24 cellular contexts compared by ENCODE assay signal in genomic region chr2:216405588-216405987, GRCh38. TPM values are rescaled to one million over a fixed set of nuclear protein-coding genes. Genes with fewer than 3 reads are reported as not detected.
A peak's percentile ranks its signal among the peaks of the same experiment; 100 is the strongest.
DNase-seq lines count a peak whose midpoint lies in the region; ATAC-seq, FAIRE-seq and TF ChIP-seq lines count a peak whose summit lies in the region.
"Had no signal": no experiment of that assay in that cellular context is flagged by ENCODE, and none has a peak within 500 bp of the region (broad histone marks: within the 10 kb centered on the region; RNA-seq: fewer than 3 reads in every experiment).

No MANE protein-coding gene starts in this region.

- H3K9ac ChIP-seq in BLaER1 (no peak overlapping the region), astrocyte (ENCODE audit: low read length) (no peak overlapping the region), neural progenitor cell (no peak overlapping the region)
- H3K9ac ChIP-seq: SK-N-SH had no signal

- H3K4me3 Mint-ChIP-seq in GM23338 (no peak overlapping the region), astrocyte (ENCODE audit: unreplicated experiment) (no peak overlapping the region), neural progenitor cell (no peak overlapping the region)
- H3K4me3 Mint-ChIP-seq: CD8-positive, alpha-beta T cell had no signal

- no peaks in the 10 kb centered on the region for H3K9me2 ChIP-seq in GM23338 (ENCODE audit: insufficient read depth)
- H3K9me2 ChIP-seq: SK-N-SH had no signal

- no peak overlapping the region for H3K27ac ChIP-seq in BLaER1
- H3K27ac ChIP-seq in GM23338 (ENCODE audit: low read depth): no peak overlapping the region
- H3K27ac ChIP-seq in astrocyte (ENCODE audit: low read depth, low read length): no peak overlapping the region
- H3K27ac ChIP-seq in neural progenitor cell: no peak overlapping the region

- H3K79me2 ChIP-seq in GM23338 (replicated peaks; ENCODE audit: insufficient read depth): no peaks in the 10 kb centered on the region
- H3K79me2 ChIP-seq in astrocyte (ENCODE audit: insufficient read depth, low read length): no peaks in the 10 kb centered on the region
- no peaks in the 10 kb centered on the region for H3K79me2 ChIP-seq in neural progenitor cell (ENCODE audit: low read depth)

- no peak overlapping the region for H3K27ac Mint-ChIP-seq in GM23338
- H3K27ac Mint-ChIP-seq in astrocyte (ENCODE audit: unreplicated experiment): peak overlapping the region; percentile 58
- H3K27ac Mint-ChIP-seq in neural progenitor cell: peak overlapping the region; percentile 35
- H3K27ac Mint-ChIP-seq: CD8-positive, alpha-beta T cell had no signal

- no peaks in the 10 kb centered on the region for H3F3A ChIP-seq in GM23338 (replicated peaks; ENCODE audit: low read depth)
- H3F3A ChIP-seq in neural progenitor cell (ENCODE audit: low read depth): peaks cover 17% of the 10 kb centered on the region

- H3K4me1 Mint-ChIP-seq in GM23338: peaks cover 30% of the 10 kb centered on the region
- H3K4me1 Mint-ChIP-seq in astrocyte (ENCODE audit: low read depth, unreplicated experiment): no peaks in the 10 kb centered on the region
- H3K4me1 Mint-ChIP-seq in neural progenitor cell: peaks cover 21% of the 10 kb centered on the region

- TF ChIP-seq CTCF in GM23338 (conservative IDR thresholded peaks at IDR 0.05; ENCODE audit: low read depth in 2 of 2) (no peak), astrocyte (IDR thresholded peaks at IDR 0.05; ENCODE audit: insufficient read depth, low read depth, low read length) (no peak), neural progenitor cell (IDR thresholded peaks at IDR 0.05) (no peak)

- H2AFZ ChIP-seq in GM23338 (peak overlapping the region; percentile 74; the same call in 1 of the 2 replicates), astrocyte (ENCODE audit: low read depth, low read length) (no peak overlapping the region), neural progenitor cell (replicated peaks) (peak overlapping the region; percentile 67)

- H3K36me3 Mint-ChIP-seq in GM23338 (ENCODE audit: low read depth) (no peaks in the 10 kb centered on the region), astrocyte (ENCODE audit: low read depth, unreplicated experiment) (no peaks in the 10 kb centered on the region), neural progenitor cell (no peaks in the 10 kb centered on the region)
- H3K36me3 Mint-ChIP-seq: CD8-positive, alpha-beta T cell had no signal

- H3K9me3 ChIP-seq in BLaER1: no peaks in the 10 kb centered on the region
- H3K9me3 ChIP-seq in astrocyte (ENCODE audit: insufficient read depth, low read depth, low read length): no peaks in the 10 kb centered on the region
- H3K9me3 ChIP-seq in neural progenitor cell (ENCODE audit: low read depth): no peaks in the 10 kb centered on the region
- H3K9me3 ChIP-seq: SK-N-SH had no signal

- H4K20me1 ChIP-seq in BLaER1: no peaks in the 10 kb centered on the region
- H4K20me1 ChIP-seq in GM23338 (replicated peaks; ENCODE audit: insufficient read depth): no peaks in the 10 kb centered on the region
- no peaks in the 10 kb centered on the region for H4K20me1 ChIP-seq in astrocyte (ENCODE audit: insufficient read depth, low read length)
- H4K20me1 ChIP-seq in neural progenitor cell (ENCODE audit: low read depth): no peaks in the 10 kb centered on the region

- H3K4me1 ChIP-seq in BLaER1: peaks cover 11% of the 10 kb centered on the region
- peaks cover 15% of the 10 kb centered on the region; the same call in 1 of the 2 replicates for H3K4me1 ChIP-seq in GM23338 (ENCODE audit: insufficient read depth)
- no peaks in the 10 kb centered on the region for H3K4me1 ChIP-seq in astrocyte (ENCODE audit: insufficient read depth, low read length)
- H3K4me1 ChIP-seq in neural progenitor cell: peaks cover 22% of the 10 kb centered on the region

- H3K27me3 ChIP-seq in BLaER1 (no peaks in the 10 kb centered on the region), GM23338 (ENCODE audit: insufficient read depth) (no peaks in the 10 kb centered on the region; the same call in 1 of the 2 replicates), astrocyte (ENCODE audit: insufficient read depth, low read length) (no peaks in the 10 kb centered on the region), neural progenitor cell (no peaks in the 10 kb centered on the region)

- no peak for ATAC-seq in GM23338
- ATAC-seq: CD8-positive, alpha-beta T cell; PC-3 had no signal

- DNase-seq in GM23338 (ENCODE audit: low spot score): no peak
- no peak for DNase-seq in astrocyte (ENCODE audit: low read depth)
- DNase-seq in neural progenitor cell (ENCODE audit: low spot score): no peak
- no peak for DNase-seq in NCI-H2171 (lab: John Stamatoyannopoulos, UW)
- DNase-seq in activated T-cell treated with anti-CD3 and anti-CD28 coated beads, Interleukin-2, amount 50 U/mL, for 1 hour: no peak
- no peak for DNase-seq in AML-193 (lab: John Stamatoyannopoulos, UW)
- DNase-seq: C1 segment of cervical spinal cord; CD8-positive, alpha-beta T cell; DMS 273 treated with DMSO at 0.1 percent for 48 hours; GOT3; HCEC 1CT; KG1; NCI-H1048; NCI-H2081 treated with DMSO at 0.1 percent for 48 hours; NCI-H446 treated with DMSO at 0.1 percent for 48 hours; NCI-H526; NCI-H82; NK-92 treated with Interleukin-12 subunit alpha and Interleukin-12 subunit beta, amount 100 ng/mL, for 24 hours; PC-3; SK-N-SH; SW 1271 had no signal

- H3K4me3 ChIP-seq in BLaER1 (no peak overlapping the region), GM23338 (no peak overlapping the region), astrocyte (ENCODE audit: insufficient read depth, low read depth, low read length) (no peak overlapping the region), neural progenitor cell (no peak overlapping the region)

- H3K36me3 ChIP-seq in BLaER1 (no peaks in the 10 kb centered on the region), GM23338 (ENCODE audit: insufficient read depth) (no peaks in the 10 kb centered on the region), astrocyte (ENCODE audit: insufficient read depth, low read length) (no peaks in the 10 kb centered on the region), neural progenitor cell (no peaks in the 10 kb centered on the region)

- H3K9me3 Mint-ChIP-seq in GM23338 (no peaks in the 10 kb centered on the region), astrocyte (ENCODE audit: unreplicated experiment) (no peaks in the 10 kb centered on the region), neural progenitor cell (no peaks in the 10 kb centered on the region)
- H3K9me3 Mint-ChIP-seq: CD8-positive, alpha-beta T cell had no signal

- H3K27me3 Mint-ChIP-seq in GM23338 (ENCODE audit: insufficient read depth, low read depth, poor library complexity) (peaks cover 12% of the 10 kb centered on the region), astrocyte (ENCODE audit: low read depth, unreplicated experiment) (peaks cover 11% of the 10 kb centered on the region), neural progenitor cell (ENCODE audit: insufficient read depth, low read depth) (peaks cover 7% of the 10 kb centered on the region)

- H3K4me2 ChIP-seq in BLaER1: peak overlapping the region; percentile 58
- no peak overlapping the region for H3K4me2 ChIP-seq in GM23338
- H3K4me2 ChIP-seq in astrocyte (ENCODE audit: low read length): no peak overlapping the region
- no peak overlapping the region for H3K4me2 ChIP-seq in neural progenitor cell
- H3K4me2 ChIP-seq: SK-N-SH had no signal

- FAIRE-seq in astrocyte (lab: Jason Lieb, UNC): no peak
- FAIRE-seq: GM18507, HTR-8/SVneo had no signal

TF ChIP-seq in GM23338, 12 proteins besides CTCF, POLR2A, EP300 and RAD21 (continues in another document):
- no peak for TF ChIP-seq NANOG (IDR thresholded peaks at IDR 0.05; ENCODE audit: borderline replicate concordance)

RNA-seq across cellular contexts. Expression of gene SMARCAL1, which starts 6.7 kb away (rescaled TPM):
- total RNA-seq in GM23338 (2014; rRNA removed; shearing (Covaris generic)): 17.2 and 25.4 TPM in 2 replicates
- 10.3 and 13.3 TPM in 2 replicates for polyA plus RNA-seq in GM23338 (2016; fragmentation: Nextera tagmentation; extraction: Ambion mirVana)
- total RNA-seq in astrocyte (35.2 and 37.6 TPM in 2 replicates), neural progenitor cell (ENCODE audit: low replicate concordance) (21.9 and 30.3 TPM in 2 replicates)

RNA-seq across cellular contexts. Expression of gene MARCHF4, which starts 33.3 kb away (rescaled TPM):
- 1.1 and 1.2 TPM in 2 replicates for total RNA-seq in GM23338 (2014; rRNA removed; shearing (Covaris generic))
- polyA plus RNA-seq in GM23338 (2016; fragmentation: Nextera tagmentation; extraction: Ambion mirVana): 0.45 and 0.70 TPM in 2 replicates
- total RNA-seq in astrocyte (28.1 and 42.8 TPM in 2 replicates), neural progenitor cell (ENCODE audit: low replicate concordance) (0.26 and 0.46 TPM in 2 replicates)
- total RNA-seq: CD8-positive, alpha-beta T cell had no signal

Comparison
In these comparisons a context has a peak if more than half of its experiments do, and no peak if none do; other contexts are left out.
1. RNA of gene MARCHF4, which starts 33.3 kb away (total RNA-seq): 28.1 to 42.8 TPM in astrocyte; 1.1 to 1.2 TPM in GM23338 and 0.26 to 0.46 TPM in neural progenitor cell; every median in the first group is over 10 times any median in the second.